In the genomic region with DNA sequence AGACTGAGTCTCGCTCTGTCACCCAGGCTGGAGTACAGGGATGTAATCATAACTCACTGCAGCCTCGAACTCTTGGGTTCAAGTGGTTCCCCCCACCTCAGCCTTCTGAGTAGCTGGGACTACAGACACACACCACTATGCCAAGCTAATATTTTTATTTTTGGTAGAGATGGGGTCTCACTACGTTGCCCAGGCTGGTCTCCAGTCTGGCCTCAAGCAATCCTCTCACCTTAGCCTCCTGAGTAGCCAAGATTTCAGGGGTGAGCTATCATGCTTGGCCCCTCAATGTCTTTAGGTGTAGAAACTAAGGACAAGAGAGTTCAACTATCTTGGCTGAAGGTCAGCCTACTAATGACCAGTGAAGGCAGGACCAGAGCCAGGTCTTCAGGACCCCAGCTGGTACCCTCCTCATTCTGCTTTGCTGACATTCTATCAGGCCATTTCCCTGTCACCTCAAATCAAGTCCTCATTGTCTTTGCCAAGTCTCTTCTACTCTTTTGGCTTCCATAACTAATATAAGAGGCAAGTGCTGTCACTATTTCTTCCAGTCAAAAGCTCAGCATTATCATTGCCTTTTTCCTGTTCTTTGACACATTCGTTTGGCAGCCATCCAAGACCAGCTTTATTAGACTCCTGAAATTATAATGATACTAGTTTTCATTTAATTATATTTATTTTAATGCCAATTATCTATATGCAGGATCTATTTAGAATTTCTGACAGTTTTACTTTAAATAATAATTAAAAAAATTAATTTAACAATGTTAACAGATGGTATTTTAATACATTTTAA, we compare ENCODE assay signal across 20 cellular contexts.
DNase-seq lines count a peak whose midpoint lies in the region; ATAC-seq and TF ChIP-seq lines count a peak whose summit lies in the region.
"Had no signal": no experiment of that assay in that cellular context is flagged by ENCODE, and none has a peak within 500 bp of the region (broad histone marks: within the 10 kb centered on the region; RNA-seq: fewer than 3 reads in every experiment).

No MANE protein-coding gene starts in this region.

- peak; percentile 33 for DNase-seq in DMS 273 (lab: John Stamatoyannopoulos, UW; ENCODE audit: unreplicated experiment)
- no peak for DNase-seq in DMS 273 treated with DMSO at 0.1 percent for 48 hours (lab: John Stamatoyannopoulos, UW)
- peak; percentile 73 for DNase-seq in COR-L47 (lab: John Stamatoyannopoulos, UW)
- DNase-seq in NCI-H69 (lab: John Stamatoyannopoulos, UW), result peak; percentile 90
- no peak for DNase-seq in mesenchymal stem cell
- DNase-seq in chondrocyte (ENCODE audit: low spot score), result no peak
- no peak for DNase-seq in NCI-H1092 treated with DMSO at 0.1 percent for 48 hours (lab: John Stamatoyannopoulos, UW)
- DNase-seq in left lobe of liver (ENCODE audit: low spot score), result no peak
- DNase-seq: activated naive CD8-positive, alpha-beta T cell treated with anti-CD3 and anti-CD28 coated beads for 36 hours; AML-193; CD8-positive, alpha-beta T cell; left ventricle myocardium inferior had no signal

- H2BK120ac ChIP-seq in mesenchymal stem cell (ENCODE audit: low read depth, low read length), result no peak overlapping the region

- H3K9me3 ChIP-seq in mesenchymal stem cell (ENCODE audit: control insufficient read depth, low read length), result no peaks in the 10 kb centered on the region
- H3K9me3 ChIP-seq: left ventricle myocardium inferior, mucosa of descending colon, SJCRH30, suprapubic skin had no signal

- H3K36me3 Mint-ChIP-seq in chondrocyte (ENCODE audit: low read depth), result no peaks in the 10 kb centered on the region
- H3K36me3 Mint-ChIP-seq: activated naive CD8-positive, alpha-beta T cell treated with anti-CD3 and anti-CD28 coated beads for 36 hours; CD8-positive, alpha-beta T cell had no signal

- 100% methylated on average over 2 of the region's 4 CpGs for WGBS in mesenchymal stem cell

- peak overlapping the region; percentile 59 for H2AK5ac ChIP-seq in mesenchymal stem cell (ENCODE audit: low read length, severe bottlenecking)

- H2BK15ac ChIP-seq in mesenchymal stem cell (ENCODE audit: low read depth, poor library complexity, severe bottlenecking), result no peak overlapping the region

- H3K4me3 ChIP-seq in mesenchymal stem cell (ENCODE audit: insufficient read depth in 1 of 2, low read depth in 1 of 2, low read length in 2 of 2), result no peak overlapping the region
- H3K4me3 ChIP-seq: left ventricle myocardium inferior, mucosa of descending colon, SJCRH30, suprapubic skin had no signal

- H3K14ac ChIP-seq in mesenchymal stem cell (ENCODE audit: low read length in 2 of 2), result no peak overlapping the region

- H2BK12ac ChIP-seq in mesenchymal stem cell (ENCODE audit: low read length in 2 of 2), result no peak overlapping the region

- H3K36me3 ChIP-seq in mesenchymal stem cell (ENCODE audit: control insufficient read depth in 1 of 2, insufficient read depth in 2 of 2, low read depth in 1 of 2, low read length in 2 of 2), result no peaks in the 10 kb centered on the region
- H3K36me3 ChIP-seq: left ventricle myocardium inferior, SJCRH30, suprapubic skin had no signal

- H3K4me1 ChIP-seq in mesenchymal stem cell (ENCODE audit: control insufficient read depth, insufficient read depth, low read depth, low read length), result peaks cover 1% of the 10 kb centered on the region
- H3K4me1 ChIP-seq: SJCRH30 had no signal

- no peak overlapping the region for H3K18ac ChIP-seq in mesenchymal stem cell (ENCODE audit: low read depth in 1 of 2, low read length in 2 of 2)

- no peak overlapping the region for H3K27ac Mint-ChIP-seq in chondrocyte (ENCODE audit: unreplicated experiment)
- H3K27ac Mint-ChIP-seq: activated naive CD8-positive, alpha-beta T cell treated with anti-CD3 and anti-CD28 coated beads for 36 hours; CD8-positive, alpha-beta T cell; T-helper 1 cell treated with Interleukin-12 subunit alpha and Interleukin-12 subunit beta and Interleukin-4 antibody, amounts not matched to agents 30 μg/mL and 1 μg/mL, for 36 hours had no signal

- no peak overlapping the region for H3K27ac ChIP-seq in mesenchymal stem cell (ENCODE audit: low read length, poor library complexity, severe bottlenecking)
- H3K27ac ChIP-seq: 22Rv1, left ventricle myocardium inferior, SJCRH30, suprapubic skin had no signal

- TF ChIP-seq CTCF in chondrocyte (IDR thresholded peaks at IDR 0.05), result no peak

- H2BK5ac ChIP-seq in mesenchymal stem cell (ENCODE audit: low read depth, low read length, poor library complexity, severe bottlenecking), result no peak overlapping the region

- H2AFZ ChIP-seq in mesenchymal stem cell (ENCODE audit: low read depth, low read length), result no peak overlapping the region

- no peak for ATAC-seq in left lobe of liver
- ATAC-seq: CD8-positive, alpha-beta T cell; mucosa of descending colon; Panc1 had no signal

- H3K9me3 Mint-ChIP-seq in chondrocyte (ENCODE audit: low read depth), result no peaks in the 10 kb centered on the region
- H3K9me3 Mint-ChIP-seq: activated naive CD8-positive, alpha-beta T cell treated with anti-CD3 and anti-CD28 coated beads for 36 hours; CD8-positive, alpha-beta T cell; central memory CD8-positive, alpha-beta T cell; neural crest cell; T-helper 1 cell treated with Interleukin-12 subunit alpha and Interleukin-12 subunit beta and Interleukin-4 antibody, amounts not matched to agents 30 μg/mL and 1 μg/mL, for 36 hours had no signal

- peaks cover 20% of the 10 kb centered on the region for H3K4me1 Mint-ChIP-seq in chondrocyte (ENCODE audit: low read depth)
- H3K4me1 Mint-ChIP-seq: activated naive CD8-positive, alpha-beta T cell treated with anti-CD3 and anti-CD28 coated beads for 36 hours; central memory CD8-positive, alpha-beta T cell had no signal

- H3K23ac ChIP-seq in mesenchymal stem cell (ENCODE audit: low read length in 2 of 2), result no peak overlapping the region

- no peaks in the 10 kb centered on the region for H3K27me3 ChIP-seq in mesenchymal stem cell (ENCODE audit: control insufficient read depth in 1 of 2, insufficient read depth in 1 of 2, low read length in 2 of 2)
- H3K27me3 ChIP-seq: SJCRH30, suprapubic skin had no signal

- peaks cover 14% of the 10 kb centered on the region for H3K79me1 ChIP-seq in mesenchymal stem cell (replicated peaks; ENCODE audit: low read length, poor library complexity, severe bottlenecking)

- H4K91ac ChIP-seq in mesenchymal stem cell (ENCODE audit: low read length), result no peak overlapping the region

- no peak overlapping the region for H3K4me2 ChIP-seq in mesenchymal stem cell (ENCODE audit: low read length, poor library complexity, severe bottlenecking)

- no peak overlapping the region for H4K8ac ChIP-seq in mesenchymal stem cell (ENCODE audit: low read length)

- no peak overlapping the region for H3K4me3 Mint-ChIP-seq in chondrocyte (ENCODE audit: unreplicated experiment)
- H3K4me3 Mint-ChIP-seq: activated naive CD8-positive, alpha-beta T cell treated with anti-CD3 and anti-CD28 coated beads for 36 hours; CD8-positive, alpha-beta T cell; central memory CD8-positive, alpha-beta T cell; neural crest cell; T-helper 1 cell treated with Interleukin-12 subunit alpha and Interleukin-12 subunit beta and Interleukin-4 antibody, amounts not matched to agents 30 μg/mL and 1 μg/mL, for 36 hours had no signal

- no peak overlapping the region for H3K4ac ChIP-seq in mesenchymal stem cell (ENCODE audit: low read depth in 1 of 2, low read length in 2 of 2)

- H3K9ac ChIP-seq in mesenchymal stem cell (ENCODE audit: low read length), result no peak overlapping the region

- no peaks in the 10 kb centered on the region for H3K27me3 Mint-ChIP-seq in chondrocyte (ENCODE audit: low read depth)
- H3K27me3 Mint-ChIP-seq: activated naive CD8-positive, alpha-beta T cell treated with anti-CD3 and anti-CD28 coated beads for 36 hours had no signal

Comparison
In these comparisons a context has a peak if more than half of its experiments do, and no peak if none do; other contexts are left out.
1. DNase-seq: peak in DMS 273 (single experiment), COR-L47 (single experiment) and NCI-H69 (single experiment); none in DMS 273 treated with DMSO at 0.1 percent for 48 hours (single experiment), mesenchymal stem cell (single experiment), chondrocyte (single experiment), NCI-H1092 treated with DMSO at 0.1 percent for 48 hours (single experiment) and left lobe of liver (single experiment).